20 cellular contexts compared by ENCODE assay signal in the genomic region with DNA sequence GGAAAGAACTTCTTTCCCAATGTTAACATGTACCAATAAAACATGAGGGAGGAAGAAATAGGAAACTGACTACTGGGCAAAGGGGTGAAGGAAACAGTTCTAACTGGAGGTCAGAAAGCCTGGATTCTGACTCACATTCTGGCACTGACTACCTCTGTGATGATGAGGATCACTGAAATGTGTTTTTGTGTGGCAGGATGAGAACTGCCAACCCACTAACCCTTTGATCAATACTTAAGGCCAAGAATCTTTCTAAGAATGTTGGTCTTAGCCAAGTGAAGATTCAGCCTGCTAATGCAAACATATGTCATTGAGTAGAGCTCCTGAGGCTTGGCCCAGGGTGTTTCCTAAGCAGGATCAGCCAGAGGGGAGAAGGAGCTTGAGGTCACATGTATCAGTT. TPM values are rescaled to one million over a fixed set of nuclear protein-coding genes. Genes with fewer than 3 reads are reported as not detected.
DNase-seq lines count a peak whose midpoint lies in the region; ATAC-seq, FAIRE-seq and TF ChIP-seq lines count a peak whose summit lies in the region.
"Had no signal": no experiment of that assay in that cellular context is flagged by ENCODE, and none has a peak within 500 bp of the region (broad histone marks: within the 10 kb centered on the region; RNA-seq: fewer than 3 reads in every experiment).

No MANE protein-coding gene starts in this region.

- H3K4me3 ChIP-seq in astrocyte (ENCODE audit: insufficient read depth, low read depth, low read length), result no peak overlapping the region
- no peak overlapping the region for H3K4me3 ChIP-seq in fibroblast of mammary gland (ENCODE audit: control insufficient read depth, low read depth, low read length)

- H3K79me2 ChIP-seq in astrocyte (ENCODE audit: insufficient read depth, low read length), result no peaks in the 10 kb centered on the region

- no peaks in the 10 kb centered on the region for H3K9me3 ChIP-seq in astrocyte (ENCODE audit: insufficient read depth, low read depth, low read length)
- H3K9me3 ChIP-seq: SK-N-SH had no signal

- H3K4me1 Mint-ChIP-seq in astrocyte (ENCODE audit: low read depth, unreplicated experiment) (peaks cover 6% of the 10 kb centered on the region), chondrocyte (ENCODE audit: low read depth) (no peaks in the 10 kb centered on the region)

- H2AFZ ChIP-seq in astrocyte (ENCODE audit: low read depth, low read length), result no peak overlapping the region

- H3K4me1 ChIP-seq in astrocyte (ENCODE audit: insufficient read depth, low read length), result no peaks in the 10 kb centered on the region

- no peak overlapping the region for H3K9ac ChIP-seq in astrocyte (ENCODE audit: low read length)
- H3K9ac ChIP-seq: SK-N-SH had no signal

- H3K27me3 ChIP-seq in astrocyte (ENCODE audit: insufficient read depth, low read length), result no peaks in the 10 kb centered on the region

- ATAC-seq in HG02571 (IDR thresholded peaks at IDR 0.05; ENCODE audit: unreplicated experiment) (no peak), GM19397 (IDR thresholded peaks at IDR 0.05; ENCODE audit: unreplicated experiment) (no peak)

- H3K36me3 Mint-ChIP-seq in astrocyte (ENCODE audit: low read depth, unreplicated experiment) (no peaks in the 10 kb centered on the region), chondrocyte (ENCODE audit: low read depth) (no peaks in the 10 kb centered on the region)

- peaks cover 4% of the 10 kb centered on the region for H3K9me3 Mint-ChIP-seq in astrocyte (ENCODE audit: unreplicated experiment)
- peaks cover 17% of the 10 kb centered on the region for H3K9me3 Mint-ChIP-seq in chondrocyte (ENCODE audit: low read depth)

- H3K27ac Mint-ChIP-seq in astrocyte (ENCODE audit: unreplicated experiment), result no peak overlapping the region
- no peak overlapping the region for H3K27ac Mint-ChIP-seq in chondrocyte (ENCODE audit: unreplicated experiment)

- H3K27me3 Mint-ChIP-seq in astrocyte (ENCODE audit: low read depth, unreplicated experiment) (no peaks in the 10 kb centered on the region), chondrocyte (ENCODE audit: low read depth) (no peaks in the 10 kb centered on the region)

- no peaks in the 10 kb centered on the region for H3K36me3 ChIP-seq in astrocyte (ENCODE audit: insufficient read depth, low read length)

- H4K20me1 ChIP-seq in astrocyte (ENCODE audit: insufficient read depth, low read length), result no peaks in the 10 kb centered on the region

- DNase-seq in AG08395 (ENCODE audit: low spot score) (peak; percentile 24), HS-5 (ENCODE audit: low read depth) (peak; percentile 11), astrocyte (ENCODE audit: low read depth) (peak; percentile 2), fibroblast of mammary gland (ENCODE audit: low read depth) (peak; percentile 70), COLO668 (lab: John Stamatoyannopoulos, UW; ENCODE audit: unreplicated experiment) (no peak), chondrocyte (ENCODE audit: low spot score) (no peak)
- DNase-seq: 8988T, C1 segment of cervical spinal cord, EL, HCEC 1CT, KBM-7, NCI-H1436, NCI-H2029, NCI-H2171 treated with DMSO at 0.1 percent for 48 hours, NCI-H510A, NCI-H774, Right ventricle myocardium superior, SK-N-SH had no signal

- H3K4me3 Mint-ChIP-seq in astrocyte (ENCODE audit: unreplicated experiment), result no peak overlapping the region
- no peak overlapping the region for H3K4me3 Mint-ChIP-seq in chondrocyte (ENCODE audit: unreplicated experiment)

- H3K27ac ChIP-seq in astrocyte (ENCODE audit: low read depth, low read length), result no peak overlapping the region

- peak; percentile 73 for FAIRE-seq in astrocyte (lab: Jason Lieb, UNC)

- no peak overlapping the region for H3K4me2 ChIP-seq in astrocyte (ENCODE audit: low read length)
- H3K4me2 ChIP-seq: SK-N-SH had no signal

- TF ChIP-seq CTCF in astrocyte (IDR thresholded peaks at IDR 0.05; ENCODE audit: insufficient read depth, low read depth, low read length) (no peak), fibroblast of mammary gland (conservative IDR thresholded peaks at IDR 0.05; ENCODE audit: control insufficient read depth, insufficient read depth, low read depth, low read length) (no peak), chondrocyte (IDR thresholded peaks at IDR 0.05) (no peak)

RNA-seq across cellular contexts. Expression of a gene that starts 4.6 kb away (rescaled TPM):
- total RNA-seq in astrocyte (not detected in 2 replicates), chondrocyte (not detected in 3 replicates)

RNA-seq across cellular contexts. Expression of a gene that starts 26.0 kb away (rescaled TPM):
- total RNA-seq in astrocyte (14.5 and 15.0 TPM in 2 replicates), chondrocyte (10.9 to 17.9 TPM (median 12.7 TPM) in 3 replicates)

RNA-seq across cellular contexts. Expression of a gene that starts 32.2 kb away (rescaled TPM):
- total RNA-seq in astrocyte (0.34 TPM in 1 of 2 replicates, not detected in the other), chondrocyte (0.25 to 0.31 TPM in 2 of 3 replicates, not detected in the other)

RNA-seq across cellular contexts. Expression of a gene that starts 48.7 kb away (rescaled TPM):
- total RNA-seq in astrocyte (not detected in 2 replicates), chondrocyte (not detected in 3 replicates)
- total RNA-seq: Right ventricle myocardium superior had no signal

Comparison
In these comparisons a context has a peak if more than half of its experiments do, and no peak if none do; other contexts are left out.
1. DNase-seq: peak in AG08395 (single experiment), HS-5 (single experiment), astrocyte (single experiment) and fibroblast of mammary gland (single experiment); none in COLO668 (single experiment) and chondrocyte (single experiment).